24 cellular contexts compared by ENCODE assay signal in genomic region chr6:112198582-112198981, GRCh38. TPM values are rescaled to one million over a fixed set of nuclear protein-coding genes. Genes with fewer than 3 reads are reported as not detected.
DNase-seq lines count a peak whose midpoint lies in the region; ATAC-seq and TF ChIP-seq lines count a peak whose summit lies in the region.
"Had no signal": no experiment of that assay in that cellular context is flagged by ENCODE, and none has a peak within 500 bp of the region (broad histone marks: within the 10 kb centered on the region; RNA-seq: fewer than 3 reads in every experiment).

No MANE protein-coding gene starts in this region.

- no peaks in the 10 kb centered on the region for H3K36me3 ChIP-seq in BE2C
- no peaks in the 10 kb centered on the region for H3K36me3 ChIP-seq in Panc1 (ENCODE audit: control insufficient read depth, insufficient read depth, low read length)
- H3K36me3 ChIP-seq in gastroesophageal sphincter: peaks cover 0 to 59% of the 10 kb centered on the region in 2 donors
- H3K36me3 ChIP-seq in sigmoid colon: peaks cover 0 to 65% (median 8%) of the 10 kb centered on the region in 4 donors
- no peaks in the 10 kb centered on the region for H3K36me3 ChIP-seq in PC-3 (ENCODE audit: low read depth, low read length)
- H3K36me3 ChIP-seq in upper lobe of left lung: no peaks in the 10 kb centered on the region

- no peaks in the 10 kb centered on the region for H4K20me1 ChIP-seq in PC-3 (ENCODE audit: low read length)

- H3K4me1 ChIP-seq in BE2C: peaks cover 31% of the 10 kb centered on the region
- peaks cover 17% of the 10 kb centered on the region for H3K4me1 ChIP-seq in Panc1 (ENCODE audit: control insufficient read depth, insufficient read depth, low read length)
- peaks cover 4 to 69% (median 11%) of the 10 kb centered on the region in 3 donors for H3K4me1 ChIP-seq in gastroesophageal sphincter
- peaks cover 0 to 19% (median 14%) of the 10 kb centered on the region in 4 donors for H3K4me1 ChIP-seq in sigmoid colon
- peaks cover 27% of the 10 kb centered on the region for H3K4me1 ChIP-seq in PC-3 (ENCODE audit: insufficient read depth, low read length)
- H3K4me1 ChIP-seq in upper lobe of left lung: peaks cover 2 to 14% (median 4%) of the 10 kb centered on the region in 4 donors

- H3K79me2 ChIP-seq in PC-3 (ENCODE audit: low read length): no peaks in the 10 kb centered on the region

- no peak overlapping the region for H3K9ac ChIP-seq in PC-3 (ENCODE audit: low read length)
- H3K9ac ChIP-seq: KMS-11, SK-N-SH had no signal

- H3F3A ChIP-seq in PC-3 (ENCODE audit: low read length, unreplicated experiment): no peaks in the 10 kb centered on the region

- in situ Hi-C loops in Panc1 (cut with HindIII; ENCODE audit: low pct_unique_long_range_greater_than_20kb, low sequenced_read_pairs): no loop called here

- H3K4me2 ChIP-seq in PC-3 (ENCODE audit: low read length): no peak overlapping the region
- H3K4me2 ChIP-seq: A549, KMS-11, SK-N-SH had no signal

- BruUV-seq in Panc1 (replicated peaks; lab: Mats Ljungman, UMichigan) (no TSS peak), PC-3 (replicated peaks; lab: Mats Ljungman, UMichigan) (no TSS peak)

- CTCF ChIA-PET in Panc1 (lab: Charles Lee): no interaction called here
- CTCF ChIA-PET in PC-3 (lab: Charles Lee): no interaction called here

- POLR2A ChIA-PET in Panc1 (lab: Charles Lee): no interaction called here
- POLR2A ChIA-PET in PC-3 (lab: Charles Lee; ENCODE audit: unreplicated experiment): no interaction called here

- H3K27ac ChIP-seq in Panc1 (ENCODE audit: low read length): no peak overlapping the region
- H3K27ac ChIP-seq in gastroesophageal sphincter: peak overlapping the region; percentile 58 to 66 (median 62)
- peak overlapping the region; percentile 18 to 43 (median 38) for H3K27ac ChIP-seq in sigmoid colon
- no peak overlapping the region for H3K27ac ChIP-seq in PC-3 (ENCODE audit: low read length)
- peak overlapping the region in 1 of 4 donors; percentile 48 for H3K27ac ChIP-seq in upper lobe of left lung
- H3K27ac ChIP-seq: HL-60, KMS-11 had no signal

- TF ChIP-seq EP300 in gastroesophageal sphincter (IDR thresholded peaks at IDR 0.05) (no peak), sigmoid colon (IDR thresholded peaks at IDR 0.05) (no peak), upper lobe of left lung (IDR thresholded peaks at IDR 0.05) (no peak)

- no peak for TF ChIP-seq CTCF in BE2C (IDR thresholded peaks at IDR 0.05; ENCODE audit: low read depth, low read length)
- TF ChIP-seq CTCF in Panc1 (IDR thresholded peaks at IDR 0.05): 0 out of 2 replicates have a peak, but pooled peaks have one; percentile 4
- TF ChIP-seq CTCF in gastroesophageal sphincter (IDR thresholded peaks at IDR 0.05): no peak
- no peak for TF ChIP-seq CTCF in sigmoid colon (IDR thresholded peaks at IDR 0.05)
- TF ChIP-seq CTCF in PC-3 (conservative IDR thresholded peaks at IDR 0.05; ENCODE audit: low read depth, low read length): no peak
- TF ChIP-seq CTCF in upper lobe of left lung (IDR thresholded peaks at IDR 0.05): no peak

- no peak for TF ChIP-seq POLR2A in gastroesophageal sphincter (IDR thresholded peaks at IDR 0.05)
- TF ChIP-seq POLR2A in sigmoid colon (IDR thresholded peaks at IDR 0.05): no peak
- no peak for TF ChIP-seq POLR2A in upper lobe of left lung (IDR thresholded peaks at IDR 0.05)

- ATAC-seq in Panc1 (no peak), gastroesophageal sphincter (no peak), PC-3 (no peak), upper lobe of left lung (ENCODE audit: low FRiP score in 2 of 2) (no peak)
- ATAC-seq: A549 had no signal

- no peak overlapping the region for H2AFZ ChIP-seq in PC-3 (ENCODE audit: low read length)

- H3K9me2 ChIP-seq in PC-3 (replicated peaks; ENCODE audit: low read length): no peaks in the 10 kb centered on the region
- H3K9me2 ChIP-seq: SK-N-SH had no signal

- H3K27me3 ChIP-seq in BE2C: no peaks in the 10 kb centered on the region
- H3K27me3 ChIP-seq in Panc1 (ENCODE audit: control insufficient read depth, insufficient read depth, low read length): no peaks in the 10 kb centered on the region
- H3K27me3 ChIP-seq in gastroesophageal sphincter: no peaks in the 10 kb centered on the region
- no peaks in the 10 kb centered on the region for H3K27me3 ChIP-seq in sigmoid colon
- no peaks in the 10 kb centered on the region for H3K27me3 ChIP-seq in PC-3 (ENCODE audit: low read length)
- H3K27me3 ChIP-seq in upper lobe of left lung: no peaks in the 10 kb centered on the region

- DNase-seq in BE2C: no peak
- DNase-seq in Panc1 (ENCODE audit: low read depth, low spot score): no peak
- DNase-seq in sigmoid colon: no peak
- DNase-seq in A172 (ENCODE audit: low spot score): no peak
- DNase-seq in PC-3: no peak
- no peak for DNase-seq in upper lobe of left lung
- DNase-seq: AML-193; C1 segment of cervical spinal cord; CD4-positive, alpha-beta memory T cell; COR-L47; DMS79 treated with DMSO at 0.1 percent for 48 hours; GF-D8; MM.1S; NCI-H2029; NCI-H446 treated with DMSO at 0.1 percent for 48 hours; NCI-H526; NCI-H82; NK-92 treated with Interleukin-12 subunit alpha and Interleukin-12 subunit beta, amount 100 ng/mL, for 24 hours had no signal

- intact Hi-C loops in Panc1 (cut with micrococcal nuclease; ENCODE audit: unreplicated experiment): no loop called here
- intact Hi-C loops in sigmoid colon (cut with DNase I): no loop called here
- intact Hi-C loops in PC-3 (cut with micrococcal nuclease): no loop called here

- H3K9me3 ChIP-seq in BE2C (no peaks in the 10 kb centered on the region), Panc1 (ENCODE audit: control insufficient read depth, insufficient read depth, low read depth, low read length) (no peaks in the 10 kb centered on the region), gastroesophageal sphincter (no peaks in the 10 kb centered on the region), sigmoid colon (no peaks in the 10 kb centered on the region), PC-3 (ENCODE audit: low read length) (no peaks in the 10 kb centered on the region), upper lobe of left lung (no peaks in the 10 kb centered on the region)
- H3K9me3 ChIP-seq: A549, SK-N-SH had no signal

- 30 to 46% methylated on average over 2 to 4 of the region's 4 CpGs for WGBS in gastroesophageal sphincter (ENCODE audit: low coverage in 1 of 2), 2 donors
- 52 to 71% methylated on average over 4 of the region's 4 CpGs for WGBS in sigmoid colon, 2 donors
- 56 to 74% methylated on average over 4 of the region's 4 CpGs for WGBS in upper lobe of left lung, 2 donors

- peak overlapping the region; percentile 27 for H3K4me3 ChIP-seq in BE2C (ENCODE audit: low read depth, low read length)
- no peak overlapping the region for H3K4me3 ChIP-seq in Panc1 (ENCODE audit: low read depth in 2 of 2, low read length in 2 of 2)
- H3K4me3 ChIP-seq in gastroesophageal sphincter: no peak overlapping the region
- H3K4me3 ChIP-seq in sigmoid colon: no peak overlapping the region
- no peak overlapping the region for H3K4me3 ChIP-seq in PC-3 (ENCODE audit: low read length)
- H3K4me3 ChIP-seq in upper lobe of left lung: no peak overlapping the region
- H3K4me3 ChIP-seq: A549 had no signal

RNA-seq across cellular contexts. Expression of gene LAMA4, which starts 55.8 kb away (rescaled TPM):
- polyA plus RNA-seq in BE2C (2012; ENCODE audit: insufficient read depth, insufficient read length, low read depth): 16.0 TPM
- total RNA-seq in Panc1 (2021; ENCODE audit: unreplicated experiment): 11.9 TPM
- polyA plus RNA-seq in Panc1 (2012; ENCODE audit: insufficient read length): 7.5 TPM
- total RNA-seq in gastroesophageal sphincter: 100 to 1,000 TPM; 240 to 305 (median 265) TPM
- 100 to 1,000 TPM in 3 of 4 donors, 10 to 100 TPM in 1; 95.3 to 225 (median 140) TPM for total RNA-seq in sigmoid colon
- polyA plus RNA-seq in sigmoid colon: 10 to 100 TPM in 1 of 3 donors, 1 to 10 TPM in 2; 6.9 to 16.6 (median 9.0) TPM
- 7.4 and 11.5 TPM in 2 replicates for total RNA-seq in A172 (2014; rRNA removed; shearing (Covaris generic))
- 9.4 and 18.3 TPM in 2 replicates for total RNA-seq in PC-3 (2014; rRNA removed)
- total RNA-seq in upper lobe of left lung: 100 to 1,000 TPM in 2 of 6 donors, 10 to 100 TPM in 4; 29.5 to 119 (median 58.9) TPM
- total RNA-seq: CD4-positive, alpha-beta memory T cell had no signal
- polyA plus RNA-seq: CD4-positive, alpha-beta memory T cell; IgD-negative memory B cell had no signal

Comparison
In these comparisons a context has a peak if more than half of its experiments do, and no peak if none do; other contexts are left out.
1. H3K27ac ChIP-seq: peak in gastroesophageal sphincter (4 of 4) and sigmoid colon (4 of 4); none in Panc1 (single experiment) and PC-3 (single experiment).